ENCODE assay signal across 1 cellular context in the genomic region with DNA sequence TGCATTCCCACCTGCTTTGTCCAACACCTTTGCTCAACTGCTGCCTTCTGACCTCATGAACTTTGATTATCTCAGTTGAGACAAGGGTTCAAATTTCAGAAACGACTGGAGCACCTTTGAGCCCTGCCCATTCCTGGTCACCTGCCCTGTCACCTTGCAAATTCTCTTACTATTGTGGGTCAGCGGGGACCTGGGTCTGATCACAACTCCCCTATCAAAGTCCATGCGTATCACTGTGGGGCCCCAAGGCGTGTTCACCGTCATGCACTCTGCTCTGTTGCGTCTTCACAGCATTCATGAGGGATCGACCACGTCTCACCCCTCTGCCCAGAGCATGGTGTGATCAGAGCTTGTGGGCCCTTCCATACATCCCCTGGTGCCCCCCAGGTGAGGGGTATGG.
TF ChIP-seq lines count a peak whose summit lies in the region.

No MANE protein-coding gene starts in this region.

TF ChIP-seq in K562, 482 proteins besides CTCF, POLR2A, EP300 and RAD21:
- TF ChIP-seq ZKSCAN1 (IDR thresholded peaks at IDR 0.05; ENCODE audit: low read depth, low read length) (no peak), CBFA2T2 (conservative IDR thresholded peaks at IDR 0.05) (no peak), KDM4B (IDR thresholded peaks at IDR 0.05; ENCODE audit: borderline replicate concordance in 2 of 2, low read depth in 1 of 2) (no peak), ERF (CRISPR knock-in tag; IDR thresholded peaks at IDR 0.05) (no peak), TBP (optimal IDR thresholded peaks at IDR 0.05; ENCODE audit: low read depth, low read length) (no peak), ZNF408 (CRISPR knock-in tag; IDR thresholded peaks at IDR 0.05; ENCODE audit: low read depth) (no peak), SMAD1 (IDR thresholded peaks at IDR 0.05; ENCODE audit: low read depth, low read length, partially characterized antibody) (no peak), ZNF212 (CRISPR knock-in tag; IDR thresholded peaks at IDR 0.05) (no peak), PCBP1 (IDR thresholded peaks at IDR 0.05; ENCODE audit: low read depth, low read length, poor library complexity, severe bottlenecking) (no peak), ARID1B (IDR thresholded peaks at IDR 0.05) (no peak), ZNF764 (CRISPR knock-in tag; IDR thresholded peaks at IDR 0.05; ENCODE audit: low read depth) (no peak)
- TF ChIP-seq, protein P1, sequence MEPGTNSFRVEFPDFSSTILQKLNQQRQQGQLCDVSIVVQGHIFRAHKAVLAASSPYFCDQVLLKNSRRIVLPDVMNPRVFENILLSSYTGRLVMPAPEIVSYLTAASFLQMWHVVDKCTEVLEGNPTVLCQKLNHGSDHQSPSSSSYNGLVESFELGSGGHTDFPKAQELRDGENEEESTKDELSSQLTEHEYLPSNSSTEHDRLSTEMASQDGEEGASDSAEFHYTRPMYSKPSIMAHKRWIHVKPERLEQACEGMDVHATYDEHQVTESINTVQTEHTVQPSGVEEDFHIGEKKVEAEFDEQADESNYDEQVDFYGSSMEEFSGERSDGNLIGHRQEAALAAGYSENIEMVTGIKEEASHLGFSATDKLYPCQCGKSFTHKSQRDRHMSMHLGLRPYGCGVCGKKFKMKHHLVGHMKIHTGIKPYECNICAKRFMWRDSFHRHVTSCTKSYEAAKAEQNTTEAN (CRISPR knock-in tag; IDR thresholded peaks at IDR 0.05): no peak
- TF ChIP-seq, protein P2, sequence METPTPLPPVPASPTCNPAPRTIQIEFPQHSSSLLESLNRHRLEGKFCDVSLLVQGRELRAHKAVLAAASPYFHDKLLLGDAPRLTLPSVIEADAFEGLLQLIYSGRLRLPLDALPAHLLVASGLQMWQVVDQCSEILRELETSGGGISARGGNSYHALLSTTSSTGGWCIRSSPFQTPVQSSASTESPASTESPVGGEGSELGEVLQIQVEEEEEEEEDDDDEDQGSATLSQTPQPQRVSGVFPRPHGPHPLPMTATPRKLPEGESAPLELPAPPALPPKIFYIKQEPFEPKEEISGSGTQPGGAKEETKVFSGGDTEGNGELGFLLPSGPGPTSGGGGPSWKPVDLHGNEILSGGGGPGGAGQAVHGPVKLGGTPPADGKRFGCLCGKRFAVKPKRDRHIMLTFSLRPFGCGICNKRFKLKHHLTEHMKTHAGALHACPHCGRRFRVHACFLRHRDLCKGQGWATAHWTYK (CRISPR knock-in tag; IDR thresholded peaks at IDR 0.05): no peak
- TF ChIP-seq, protein P3, sequence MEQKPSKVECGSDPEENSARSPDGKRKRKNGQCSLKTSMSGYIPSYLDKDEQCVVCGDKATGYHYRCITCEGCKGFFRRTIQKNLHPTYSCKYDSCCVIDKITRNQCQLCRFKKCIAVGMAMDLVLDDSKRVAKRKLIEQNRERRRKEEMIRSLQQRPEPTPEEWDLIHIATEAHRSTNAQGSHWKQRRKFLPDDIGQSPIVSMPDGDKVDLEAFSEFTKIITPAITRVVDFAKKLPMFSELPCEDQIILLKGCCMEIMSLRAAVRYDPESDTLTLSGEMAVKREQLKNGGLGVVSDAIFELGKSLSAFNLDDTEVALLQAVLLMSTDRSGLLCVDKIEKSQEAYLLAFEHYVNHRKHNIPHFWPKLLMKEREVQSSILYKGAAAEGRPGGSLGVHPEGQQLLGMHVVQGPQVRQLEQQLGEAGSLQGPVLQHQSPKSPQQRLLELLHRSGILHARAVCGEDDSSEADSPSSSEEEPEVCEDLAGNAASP (IDR thresholded peaks at IDR 0.05): no peak
- TF ChIP-seq, protein P4, sequence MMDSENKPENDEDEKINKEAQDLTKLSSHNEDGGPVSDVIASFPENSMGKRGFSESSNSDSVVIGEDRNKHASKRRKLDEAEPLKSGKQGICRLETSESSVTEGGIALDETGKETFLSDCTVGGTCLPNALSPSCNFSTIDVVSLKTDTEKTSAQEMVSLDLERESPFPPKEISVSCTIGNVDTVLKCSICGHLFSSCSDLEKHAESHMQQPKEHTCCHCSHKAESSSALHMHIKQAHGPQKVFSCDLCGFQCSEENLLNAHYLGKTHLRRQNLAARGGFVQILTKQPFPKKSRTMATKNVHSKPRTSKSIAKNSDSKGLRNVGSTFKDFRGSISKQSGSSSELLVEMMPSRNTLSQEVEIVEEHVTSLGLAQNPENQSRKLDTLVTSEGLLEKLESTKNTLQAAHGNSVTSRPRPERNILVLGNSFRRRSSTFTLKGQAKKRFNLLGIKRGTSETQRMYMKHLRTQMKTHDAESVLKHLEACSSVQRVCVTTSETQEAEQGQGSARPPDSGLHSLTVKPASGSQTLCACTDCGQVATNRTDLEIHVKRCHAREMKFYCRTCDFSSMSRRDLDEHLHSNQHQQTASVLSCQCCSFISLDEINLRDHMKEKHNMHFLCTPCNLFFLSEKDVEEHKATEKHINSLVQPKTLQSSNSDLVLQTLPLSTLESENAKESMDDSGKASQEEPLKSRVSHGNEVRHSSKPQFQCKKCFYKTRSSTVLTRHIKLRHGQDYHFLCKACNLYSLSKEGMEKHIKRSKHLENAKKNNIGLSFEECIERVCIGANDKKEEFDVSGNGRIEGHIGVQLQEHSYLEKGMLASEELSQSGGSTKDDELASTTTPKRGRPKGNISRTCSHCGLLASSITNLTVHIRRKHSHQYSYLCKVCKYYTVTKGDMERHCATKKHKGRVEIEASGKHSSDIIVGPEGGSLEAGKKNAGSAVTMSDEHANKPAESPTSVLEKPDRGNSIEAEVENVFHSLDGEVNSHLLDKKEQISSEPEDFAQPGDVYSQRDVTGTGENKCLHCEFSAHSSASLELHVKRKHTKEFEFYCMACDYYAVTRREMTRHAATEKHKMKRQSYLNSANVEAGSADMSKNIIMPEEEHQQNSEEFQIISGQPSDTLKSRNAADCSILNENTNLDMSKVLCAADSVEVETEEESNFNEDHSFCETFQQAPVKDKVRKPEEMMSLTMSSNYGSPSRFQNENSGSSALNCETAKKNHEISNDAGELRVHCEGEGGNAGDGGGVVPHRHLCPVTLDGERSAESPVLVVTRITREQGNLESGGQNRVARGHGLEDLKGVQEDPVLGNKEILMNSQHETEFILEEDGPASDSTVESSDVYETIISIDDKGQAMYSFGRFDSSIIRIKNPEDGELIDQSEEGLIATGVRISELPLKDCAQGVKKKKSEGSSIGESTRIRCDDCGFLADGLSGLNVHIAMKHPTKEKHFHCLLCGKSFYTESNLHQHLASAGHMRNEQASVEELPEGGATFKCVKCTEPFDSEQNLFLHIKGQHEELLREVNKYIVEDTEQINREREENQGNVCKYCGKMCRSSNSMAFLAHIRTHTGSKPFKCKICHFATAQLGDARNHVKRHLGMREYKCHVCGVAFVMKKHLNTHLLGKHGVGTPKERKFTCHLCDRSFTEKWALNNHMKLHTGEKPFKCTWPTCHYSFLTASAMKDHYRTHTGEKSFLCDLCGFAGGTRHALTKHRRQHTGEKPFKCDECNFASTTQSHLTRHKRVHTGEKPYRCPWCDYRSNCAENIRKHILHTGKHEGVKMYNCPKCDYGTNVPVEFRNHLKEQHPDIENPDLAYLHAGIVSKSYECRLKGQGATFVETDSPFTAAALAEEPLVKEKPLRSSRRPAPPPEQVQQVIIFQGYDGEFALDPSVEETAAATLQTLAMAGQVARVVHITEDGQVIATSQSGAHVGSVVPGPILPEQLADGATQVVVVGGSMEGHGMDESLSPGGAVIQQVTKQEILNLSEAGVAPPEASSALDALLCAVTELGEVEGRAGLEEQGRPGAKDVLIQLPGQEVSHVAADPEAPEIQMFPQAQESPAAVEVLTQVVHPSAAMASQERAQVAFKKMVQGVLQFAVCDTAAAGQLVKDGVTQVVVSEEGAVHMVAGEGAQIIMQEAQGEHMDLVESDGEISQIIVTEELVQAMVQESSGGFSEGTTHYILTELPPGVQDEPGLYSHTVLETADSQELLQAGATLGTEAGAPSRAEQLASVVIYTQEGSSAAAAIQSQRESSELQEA (IDR thresholded peaks at IDR 0.05; ENCODE audit: low read depth): no peak
